ENCODE assay signal across 8 cellular contexts in the genomic region with DNA sequence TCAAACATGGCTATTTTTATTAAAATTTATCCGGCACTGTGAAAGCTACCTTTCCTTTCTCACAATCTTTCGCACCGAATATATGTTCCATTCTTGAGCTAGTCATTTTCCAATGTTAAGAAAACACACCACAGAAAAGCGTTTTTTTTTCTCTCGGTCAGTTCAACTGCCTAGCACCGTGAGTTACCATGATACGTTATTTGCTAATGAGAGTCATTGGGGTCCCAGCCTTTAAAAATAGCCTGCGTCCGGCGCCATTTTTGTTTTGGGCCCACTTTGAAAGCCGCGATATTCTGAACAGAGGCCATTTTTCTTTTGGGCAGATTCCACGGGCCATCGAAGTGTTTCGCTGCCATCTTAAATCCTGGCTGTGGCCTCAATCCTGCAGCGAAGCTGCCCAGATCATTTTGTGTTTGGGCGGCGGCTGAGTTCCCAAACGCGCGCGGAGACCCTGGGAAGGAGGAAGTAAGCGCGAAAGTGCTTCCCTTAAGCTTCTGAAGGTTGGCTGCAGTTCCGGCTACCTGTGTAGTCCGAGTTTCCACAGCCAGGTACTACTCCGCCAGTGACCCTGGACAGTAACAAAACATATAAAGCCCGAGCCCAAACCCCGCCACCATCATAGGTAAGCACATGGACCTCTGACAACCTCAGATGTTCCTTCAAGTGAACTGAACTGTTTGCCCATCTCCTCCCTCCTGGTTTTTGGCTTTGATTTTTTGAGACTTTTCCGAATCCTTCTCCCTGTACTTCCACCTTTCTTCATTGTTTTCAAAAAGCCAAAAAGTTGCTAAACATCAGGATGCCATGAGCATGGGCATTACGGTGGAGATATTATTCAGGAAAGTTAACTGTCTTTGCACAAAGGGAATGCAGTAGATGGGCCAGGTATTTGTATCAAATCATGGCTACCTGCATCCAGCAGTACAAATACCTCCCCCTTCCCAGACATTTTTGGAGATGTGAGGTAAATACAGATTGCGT. TPM values are rescaled to one million over a fixed set of nuclear protein-coding genes. Genes with fewer than 3 reads are reported as not detected.
DNase-seq lines count a peak whose midpoint lies in the region; ATAC-seq and TF ChIP-seq lines count a peak whose summit lies in the region.

Gene SLX4IP (plus strand): TSS at position 474 of the 981 bp plus-strand sequence. CDS start 22,900 bp downstream, outside the sequence.

- 2 to 3% methylated on average over 32 of the region's 32 CpGs for WGBS in aorta, 2 donors

- intact Hi-C loops in aorta (cut with DNase I), result loop anchor here (2.0 to 10.0 kb wide), 3 partner anchors 216 to 1110 kb away; partner anchors contain the start of gene SNAP25 (in 1 of the 2)

- in situ Hi-C loops in astrocyte of the cerebellum (cut with HindIII; ENCODE audit: low sequenced_read_pairs), result no loop called here

- H3K4me3 ChIP-seq in astrocyte of the cerebellum (ENCODE audit: low read depth, low read length) (peak within 1 kb of the TSS; percentile 79), rectal smooth muscle tissue (ENCODE audit: low read length) (peak within 1 kb of the TSS; percentile 96), aorta (ENCODE audit: low read length in 2 of 2) (peak within 1 kb of the TSS; percentile 69 to 92)

- no peaks in the 10 kb centered on the region for H3K9me3 ChIP-seq in aorta (ENCODE audit: control insufficient read depth, low read length)

- ATAC-seq in GM18508 (IDR thresholded peaks at IDR 0.05; ENCODE audit: insufficient read depth, unreplicated experiment) (peak; percentile 36), HG02981 (IDR thresholded peaks at IDR 0.05; ENCODE audit: unreplicated experiment) (peak; percentile 49), aorta (ENCODE audit: low FRiP score) (peak; percentile 92)

- peak within 1 kb of the TSS; percentile 93 for H3K27ac ChIP-seq in rectal smooth muscle tissue (ENCODE audit: low read depth, low read length)
- peak within 1 kb of the TSS; percentile 55 to 72 for H3K27ac ChIP-seq in aorta (ENCODE audit: low read depth in 1 of 2, low read length in 2 of 2)

- H3K4me1 ChIP-seq in rectal smooth muscle tissue (ENCODE audit: control insufficient read depth, insufficient read depth, low read length) (no peaks in the 10 kb centered on the region), aorta (ENCODE audit: control insufficient read depth in 1 of 2, insufficient read depth in 2 of 2, low read length in 2 of 2) (no peaks in the 10 kb centered on the region)

- DNase-seq in NCI-H2029 (lab: John Stamatoyannopoulos, UW) (peak; percentile 97), T-helper 9 cell (peak; percentile 68), astrocyte of the cerebellum (ENCODE audit: low read depth) (peak; percentile 94), hepatic stellate cell (ENCODE audit: low spot score) (peak; percentile 72), aorta (peak; percentile 92 to 94)

- H3K27me3 ChIP-seq in rectal smooth muscle tissue (ENCODE audit: control insufficient read depth, insufficient read depth, low read length), result no peaks in the 10 kb centered on the region
- no peaks in the 10 kb centered on the region for H3K27me3 ChIP-seq in aorta (ENCODE audit: control insufficient read depth in 1 of 2, insufficient read depth in 2 of 2, low read length in 1 of 2)

- H3K36me3 ChIP-seq in rectal smooth muscle tissue (ENCODE audit: control insufficient read depth, insufficient read depth, low read length), result no peaks in the 10 kb centered on the region
- no peaks in the 10 kb centered on the region for H3K36me3 ChIP-seq in aorta (ENCODE audit: control insufficient read depth in 1 of 2, insufficient read depth in 2 of 2, low read length in 1 of 2)

- peak within 1 kb of the TSS; percentile 76 for H3K9ac ChIP-seq in rectal smooth muscle tissue (ENCODE audit: low read length)

- no peak for TF ChIP-seq CTCF in astrocyte of the cerebellum (IDR thresholded peaks at IDR 0.05; ENCODE audit: low read depth, low read length, missing control alignments)

RNA-seq across cellular contexts. Expression of gene SLX4IP, which starts in this region (rescaled TPM):
- 1 to 10 TPM; 3.5 to 5.6 TPM for total RNA-seq in aorta
- polyA plus RNA-seq in aorta, result 1 to 10 TPM; 1.4 to 3.0 TPM

Comparison
In these comparisons a context has a peak if more than half of its experiments do, and no peak if none do; other contexts are left out.
1. Peak in every context shown above with its lines: DNase-seq, ATAC-seq, H3K4me3 ChIP-seq and H3K27ac ChIP-seq.
2. ATAC-seq: peak in every context shown above with its lines; median percentile 92 in aorta; 49 in HG02981; 36 in GM18508.